ENCODE assay signal across 9 cellular contexts in genomic region chr12:50621435-50622304, GRCh38.
DNase-seq lines count a peak whose midpoint lies in the region; ATAC-seq, FAIRE-seq and TF ChIP-seq lines count a peak whose summit lies in the region.
"Had no signal": no experiment of that assay in that cellular context is flagged by ENCODE, and none has a peak within 500 bp of the region (broad histone marks: within the 10 kb centered on the region; RNA-seq: fewer than 3 reads in every experiment).

No MANE protein-coding gene starts in this region.

- 76 to 77% methylated on average over 8 of the region's 8 CpGs for WGBS in GM23248 (ENCODE audit: low coverage in 1 of 2, low lambda C conversion rate in 2 of 2, missing lambda C conversion rate in 2 of 2), 2 experiments
- 53 to 72% methylated on average over 6 to 8 of the region's 8 CpGs for WGBS in endodermal cell (ENCODE audit: insufficient coverage in 1 of 2, insufficient read length in 1 of 2), 2 experiments
- WGBS in pancreas, 2 donors: 44 to 47% methylated on average over 8 of the region's 8 CpGs

- H3K4me2 ChIP-seq in GM23248 (ENCODE audit: unreplicated experiment): peak overlapping the region; percentile 52
- H3K4me2 ChIP-seq in PC-3 (ENCODE audit: low read length): no peak overlapping the region; the same call in 1 of the 2 replicates

- H3K36me3 ChIP-seq in GM23248 (ENCODE audit: low read depth): no peaks in the 10 kb centered on the region
- H3K36me3 ChIP-seq in PC-3 (ENCODE audit: low read depth, low read length): peaks cover 11% of the 10 kb centered on the region; the same call in 1 of the 2 replicates
- H3K36me3 ChIP-seq in endodermal cell (ENCODE audit: control insufficient read depth, insufficient read depth, low read length): peaks cover 4% of the 10 kb centered on the region
- H3K36me3 ChIP-seq in pancreas: no peaks in the 10 kb centered on the region

- H3F3A ChIP-seq in GM23248 (ENCODE audit: insufficient read depth) (peaks cover 37% of the 10 kb centered on the region), PC-3 (ENCODE audit: low read length, unreplicated experiment) (no peaks in the 10 kb centered on the region)

- H3K4me3 ChIP-seq in GM23248 (no peak overlapping the region), PC-3 (ENCODE audit: low read length) (no peak overlapping the region), endodermal cell (ENCODE audit: low read length) (no peak overlapping the region), pancreas (no peak overlapping the region)

- H3K4me1 ChIP-seq in GM23248 (ENCODE audit: insufficient read depth) (peaks cover 48% of the 10 kb centered on the region), PC-3 (ENCODE audit: insufficient read depth, low read length) (peaks cover 46% of the 10 kb centered on the region), endodermal cell (ENCODE audit: control insufficient read depth, insufficient read depth, low read length) (peaks cover 5% of the 10 kb centered on the region), pancreas (peaks cover 16 to 36% (median 19%) of the 10 kb centered on the region in 3 donors)

- peaks cover 43% of the 10 kb centered on the region for H3K4me1 Mint-ChIP-seq in endodermal cell

- ATAC-seq in PC-3 (no peak), pancreas (peak; percentile 42 to 64 (median 52)), HG03025 (IDR thresholded peaks at IDR 0.05; ENCODE audit: low FRiP score, unreplicated experiment) (no peak)

- in situ Hi-C loops in GM23248 (cut with MboI): no loop called here

- no peak for FAIRE-seq in pancreas (lab: Jason Lieb, UNC)

- H2AFZ ChIP-seq in GM23248 (no peak overlapping the region), PC-3 (ENCODE audit: low read length) (no peak overlapping the region)

- peaks cover 3% of the 10 kb centered on the region for H3K36me3 Mint-ChIP-seq in endodermal cell (ENCODE audit: low read depth)

- H3K9ac ChIP-seq in GM23248 (no peak overlapping the region), PC-3 (ENCODE audit: low read length) (no peak overlapping the region), endodermal cell (ENCODE audit: extremely low read depth, low read length, poor library complexity, severe bottlenecking) (no peak overlapping the region)

- H3K27me3 ChIP-seq in GM23248 (replicated peaks; ENCODE audit: insufficient read depth) (no peaks in the 10 kb centered on the region), PC-3 (ENCODE audit: low read length) (no peaks in the 10 kb centered on the region), endodermal cell (ENCODE audit: control insufficient read depth, insufficient read depth, low read length, poor library complexity, severe bottlenecking) (no peaks in the 10 kb centered on the region), pancreas (no peaks in the 10 kb centered on the region)

- H3K79me2 ChIP-seq in GM23248 (ENCODE audit: insufficient read depth) (peaks cover 87% of the 10 kb centered on the region), PC-3 (ENCODE audit: low read length) (peaks cover 90% of the 10 kb centered on the region)

- POLR2A ChIA-PET in PC-3 (lab: Charles Lee; ENCODE audit: unreplicated experiment): no interaction called here

- H4K20me1 ChIP-seq in GM23248 (ENCODE audit: insufficient read depth) (no peaks in the 10 kb centered on the region), PC-3 (ENCODE audit: low read length) (no peaks in the 10 kb centered on the region)

- no peak overlapping the region for H3K4me3 Mint-ChIP-seq in endodermal cell

- no peak for DNase-seq in GM23248
- DNase-seq in PC-3: no peak
- no peak for DNase-seq in endodermal cell
- peak in 1 of 6 donors; percentile 12 for DNase-seq in pancreas
- no peak for DNase-seq in inferior parietal cortex (ENCODE audit: extremely low spot score)
- no peak for DNase-seq in HuH-7.5 (ENCODE audit: low spot score)
- no peak for DNase-seq in HK-2 (ENCODE audit: unreplicated experiment)
- DNase-seq: T-helper 1 cell had no signal

- H3K27me3 Mint-ChIP-seq in endodermal cell (ENCODE audit: insufficient read depth): no peaks in the 10 kb centered on the region

- CTCF ChIA-PET in PC-3 (lab: Charles Lee): interaction anchor here (0.6 kb wide), 1 partner anchor 85 kb away, joined by 4 read pairs; no protein-coding TSS in a partner anchor

- H3K27ac ChIP-seq in GM23248 (peak overlapping the region; percentile 44), PC-3 (ENCODE audit: low read length) (peak overlapping the region; percentile 70), endodermal cell (ENCODE audit: low read depth, low read length) (peak overlapping the region; percentile 55), pancreas (peak overlapping the region in 1 of 4 donors; percentile 14)

- intact Hi-C loops in PC-3 (cut with micrococcal nuclease) (no loop called here), pancreas (cut with DNase I) (no loop called here)

- BruUV-seq in PC-3 (replicated peaks; lab: Mats Ljungman, UMichigan): no TSS peak

- TF ChIP-seq CTCF in PC-3 (conservative IDR thresholded peaks at IDR 0.05; ENCODE audit: low read depth, low read length): no peak
- TF ChIP-seq CTCF in endodermal cell (conservative IDR thresholded peaks at IDR 0.05): no peak
- no peak for TF ChIP-seq CTCF in pancreas (IDR thresholded peaks at IDR 0.05)

- no peaks in the 10 kb centered on the region for H3K9me2 ChIP-seq in GM23248 (ENCODE audit: insufficient read depth)
- no peaks in the 10 kb centered on the region for H3K9me2 ChIP-seq in PC-3 (replicated peaks; ENCODE audit: low read length)

- H3K9me3 ChIP-seq in GM23248 (ENCODE audit: low read depth): no peaks in the 10 kb centered on the region
- no peaks in the 10 kb centered on the region for H3K9me3 ChIP-seq in PC-3 (ENCODE audit: low read length)
- H3K9me3 ChIP-seq in endodermal cell (ENCODE audit: control insufficient read depth, low read length): no peaks in the 10 kb centered on the region
- no peaks in the 10 kb centered on the region for H3K9me3 ChIP-seq in pancreas

- H3K27ac Mint-ChIP-seq in endodermal cell: peak overlapping the region; percentile 11

- H3K9me3 Mint-ChIP-seq in endodermal cell: no peaks in the 10 kb centered on the region

Comparison
In these comparisons a context has a peak if more than half of its experiments do, and no peak if none do; other contexts are left out.
1. ATAC-seq: peak in pancreas (4 of 4); none in PC-3 (single experiment) and HG03025 (single experiment).